20 cellular contexts compared by ENCODE assay signal in genomic region chr1:1625404-1625775, GRCh38. TPM values are rescaled to one million over a fixed set of nuclear protein-coding genes. Genes with fewer than 3 reads are reported as not detected.
"Had no signal": no experiment of that assay in that cellular context is flagged by ENCODE, and none has a peak within 500 bp of the region (broad histone marks: within the 10 kb centered on the region; RNA-seq: fewer than 3 reads in every experiment).

No MANE protein-coding gene starts in this region.

- H2AFZ ChIP-seq: neural progenitor cell had no signal

- DNase-seq: activated CD4-positive, alpha-beta memory T cell treated with anti-CD3 and anti-CD28 coated beads, Interleukin-2, amount 10 ng/mL, durations not matched to agents 7 days and 5 days; activated CD4-positive, alpha-beta T cell treated with anti-CD3 and anti-CD28 coated beads, Interleukin-2, amount 10 ng/mL, durations not matched to agents 24 days and 14 days; amniotic stem cell; mammary epithelial cell; stimulated activated CD4-positive, alpha-beta T cell treated with anti-CD3 and anti-CD28 coated beads, Interleukin-12 subunit alpha, Interleukin-12 subunit beta, amount 100 ng/mL, for 4 hours; stimulated activated CD4-positive, alpha-beta T cell treated with anti-CD3 and anti-CD28 coated beads, Interleukin-4, amount 100 ng/mL, for 4 hours; stimulated activated naive CD8-positive, alpha-beta T cell treated with anti-CD3 and anti-CD28 coated beads, Interleukin-15, Interleukin-2, amounts not matched to agents 100 U/mL and 50 U/mL, for 24 hours; thyroid gland had no signal

- H3K9me3 ChIP-seq: breast epithelium, esophagus muscularis mucosa, prostate gland, thyroid gland had no signal

- ATAC-seq: activated T-helper 17 cell treated with anti-CD3 and anti-CD28 coated beads, Interleukin-2, amount 50 U/mL, for 72 hours; naive thymus-derived CD8-positive, alpha-beta T cell; stimulated activated naive CD8-positive, alpha-beta T cell treated with anti-CD3 and anti-CD28 coated beads, Interleukin-15, Interleukin-2, amounts not matched to agents 100 U/mL and 50 U/mL, for 24 hours had no signal

- H3K27me3 Mint-ChIP-seq: activated naive CD8-positive, alpha-beta T cell; activated T-helper 17 cell treated with anti-CD3 and anti-CD28 coated beads, Interleukin-2, amount 50 U/mL, for 72 hours had no signal

- H3K4me1 ChIP-seq: breast epithelium, neural progenitor cell, prostate gland, thyroid gland had no signal

- FAIRE-seq: frontal cortex, islet of Langerhans, urothelium cell line had no signal

- H3K36me3 ChIP-seq: breast epithelium, neural progenitor cell, prostate gland had no signal

- H3K27ac Mint-ChIP-seq: activated CD4-positive, alpha-beta memory T cell treated with anti-CD3 and anti-CD28 coated beads, Interleukin-2, amount 10 ng/mL, durations not matched to agents 7 days and 5 days; activated CD4-positive, alpha-beta T cell treated with anti-CD3 and anti-CD28 coated beads, Interleukin-2, amount 10 ng/mL, durations not matched to agents 24 days and 14 days; activated naive CD8-positive, alpha-beta T cell; activated T-helper 17 cell treated with anti-CD3 and anti-CD28 coated beads, Interleukin-2, amount 50 U/mL, for 72 hours; mesothelial cell of epicardium; neural progenitor cell had no signal

- H3K9ac ChIP-seq: neural progenitor cell had no signal

- H3K27ac ChIP-seq: breast epithelium, coronary artery, esophagus muscularis mucosa, neural progenitor cell, prostate gland, thyroid gland had no signal

- H3K9me3 Mint-ChIP-seq: activated CD4-positive, alpha-beta memory T cell treated with anti-CD3 and anti-CD28 coated beads, Interleukin-2, amount 10 ng/mL, durations not matched to agents 7 days and 5 days; activated CD4-positive, alpha-beta T cell treated with anti-CD3 and anti-CD28 coated beads, Interleukin-2, amount 10 ng/mL, durations not matched to agents 24 days and 14 days; activated T-helper 17 cell treated with anti-CD3 and anti-CD28 coated beads, Interleukin-2, amount 50 U/mL, for 72 hours; mesothelial cell of epicardium; neural progenitor cell had no signal

- H3K4me2 ChIP-seq: neural progenitor cell had no signal

- H3K36me3 Mint-ChIP-seq: activated naive CD8-positive, alpha-beta T cell; mesothelial cell of epicardium; naive thymus-derived CD8-positive, alpha-beta T cell had no signal

- H3K4me3 Mint-ChIP-seq: activated CD4-positive, alpha-beta memory T cell treated with anti-CD3 and anti-CD28 coated beads, Interleukin-2, amount 10 ng/mL, durations not matched to agents 7 days and 5 days; activated CD4-positive, alpha-beta T cell treated with anti-CD3 and anti-CD28 coated beads, Interleukin-2, amount 10 ng/mL, durations not matched to agents 24 days and 14 days; activated naive CD8-positive, alpha-beta T cell; activated T-helper 17 cell treated with anti-CD3 and anti-CD28 coated beads, Interleukin-2, amount 50 U/mL, for 72 hours; mesothelial cell of epicardium; naive thymus-derived CD8-positive, alpha-beta T cell; neural progenitor cell had no signal

- H3K4me1 Mint-ChIP-seq: activated T-helper 17 cell treated with anti-CD3 and anti-CD28 coated beads, Interleukin-2, amount 50 U/mL, for 72 hours had no signal

- H3K4me3 ChIP-seq: breast epithelium, coronary artery, esophagus muscularis mucosa, neural progenitor cell, prostate gland, thyroid gland had no signal

RNA-seq across cellular contexts. Expression of gene MMP23B, which starts 6.6 kb away (rescaled TPM):
- polyA plus RNA-seq: mammary epithelial cell had no signal
